In genomic region chr5:57776035-57776434, GRCh38 we compare ENCODE assay signal across 3 cellular contexts.
TF ChIP-seq lines count a peak whose summit lies in the region.

No MANE protein-coding gene starts in this region.

TF ChIP-seq in SK-N-SH treated with all-trans-retinoic acid at 6 μM for 48 hours, 23 proteins besides CTCF, POLR2A, EP300 and RAD21 (continues in another document):
- TF ChIP-seq TSHZ2 (CRISPR knock-in tag; IDR thresholded peaks at IDR 0.05) (no peak), CSDC2 (CRISPR knock-in tag; IDR thresholded peaks at IDR 0.05) (no peak), ZNF565 (CRISPR knock-in tag; conservative IDR thresholded peaks at IDR 0.05; ENCODE audit: low read depth) (no peak), POU6F1 (CRISPR knock-in tag; IDR thresholded peaks at IDR 0.05; ENCODE audit: borderline replicate concordance, low read depth) (no peak), ISL1 (CRISPR knock-in tag; IDR thresholded peaks at IDR 0.05) (no peak), ZFP3 (CRISPR knock-in tag; IDR thresholded peaks at IDR 0.05) (no peak), TCF4 (CRISPR knock-in tag; IDR thresholded peaks at IDR 0.05; ENCODE audit: borderline replicate concordance) (no peak), ZNF70 (CRISPR knock-in tag; IDR thresholded peaks at IDR 0.05) (no peak), TOX (CRISPR knock-in tag; IDR thresholded peaks at IDR 0.05; ENCODE audit: borderline replicate concordance) (no peak), RARB (CRISPR knock-in tag; IDR thresholded peaks at IDR 0.05) (no peak), BACH2 (CRISPR knock-in tag; IDR thresholded peaks at IDR 0.05; ENCODE audit: borderline replicate concordance) (no peak), ZFP30 (CRISPR knock-in tag; IDR thresholded peaks at IDR 0.05) (no peak), ESRRG (CRISPR knock-in tag; IDR thresholded peaks at IDR 0.05) (no peak), GLIS3 (CRISPR knock-in tag; IDR thresholded peaks at IDR 0.05) (no peak)
- TF ChIP-seq, protein P1, sequence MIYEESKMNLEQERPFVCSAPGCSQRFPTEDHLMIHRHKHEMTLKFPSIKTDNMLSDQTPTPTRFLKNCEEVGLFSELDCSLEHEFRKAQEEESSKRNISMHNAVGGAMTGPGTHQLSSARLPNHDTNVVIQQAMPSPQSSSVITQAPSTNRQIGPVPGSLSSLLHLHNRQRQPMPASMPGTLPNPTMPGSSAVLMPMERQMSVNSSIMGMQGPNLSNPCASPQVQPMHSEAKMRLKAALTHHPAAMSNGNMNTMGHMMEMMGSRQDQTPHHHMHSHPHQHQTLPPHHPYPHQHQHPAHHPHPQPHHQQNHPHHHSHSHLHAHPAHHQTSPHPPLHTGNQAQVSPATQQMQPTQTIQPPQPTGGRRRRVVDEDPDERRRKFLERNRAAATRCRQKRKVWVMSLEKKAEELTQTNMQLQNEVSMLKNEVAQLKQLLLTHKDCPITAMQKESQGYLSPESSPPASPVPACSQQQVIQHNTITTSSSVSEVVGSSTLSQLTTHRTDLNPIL (CRISPR knock-in tag; IDR thresholded peaks at IDR 0.05; ENCODE audit: low read depth) = no peak

TF ChIP-seq in SK-N-SH, 30 proteins besides CTCF, POLR2A, EP300 and RAD21 (continued from another document):
- TF ChIP-seq TEAD4 (IDR thresholded peaks at IDR 0.05; ENCODE audit: borderline replicate concordance, insufficient read depth) (no peak), RXRA (IDR thresholded peaks at IDR 0.05; ENCODE audit: borderline replicate concordance, low read depth) (no peak), EZH2phosphoT487 (IDR thresholded peaks at IDR 0.05; ENCODE audit: borderline replicate concordance, low read depth) (no peak)

TF ChIP-seq in liver, 16 proteins besides CTCF, POLR2A, EP300 and RAD21 (continued from another document):
- TF ChIP-seq EGR1 (IDR thresholded peaks at IDR 0.05; ENCODE audit: low read depth in 2 of 2) (no peak), SP1 (IDR thresholded peaks at IDR 0.05) (peak; percentile 12), JUND (IDR thresholded peaks at IDR 0.05) (peak in 1 of 2 donors; percentile 57), REST (IDR thresholded peaks at IDR 0.05) (peak; percentile 59), HNF4A (conservative IDR thresholded peaks at IDR 0.05) (peak; percentile 46 to 68), YY1 (IDR thresholded peaks at IDR 0.05) (peak; percentile 63), RXRA (IDR thresholded peaks at IDR 0.05) (peak in 1 of 2 donors; percentile 56), ATF3 (IDR thresholded peaks at IDR 0.05) (no peak), FOXA1 (IDR thresholded peaks at IDR 0.05) (no peak), TAF1 (conservative IDR thresholded peaks at IDR 0.05) (peak; percentile 28), GABPA (IDR thresholded peaks at IDR 0.05 in 1 of 2, conservative IDR thresholded peaks at IDR 0.05 in 1 of 2) (no peak), FOXA2 (IDR thresholded peaks at IDR 0.05) (peak; percentile 49)
- TF ChIP-seq, protein P2, sequence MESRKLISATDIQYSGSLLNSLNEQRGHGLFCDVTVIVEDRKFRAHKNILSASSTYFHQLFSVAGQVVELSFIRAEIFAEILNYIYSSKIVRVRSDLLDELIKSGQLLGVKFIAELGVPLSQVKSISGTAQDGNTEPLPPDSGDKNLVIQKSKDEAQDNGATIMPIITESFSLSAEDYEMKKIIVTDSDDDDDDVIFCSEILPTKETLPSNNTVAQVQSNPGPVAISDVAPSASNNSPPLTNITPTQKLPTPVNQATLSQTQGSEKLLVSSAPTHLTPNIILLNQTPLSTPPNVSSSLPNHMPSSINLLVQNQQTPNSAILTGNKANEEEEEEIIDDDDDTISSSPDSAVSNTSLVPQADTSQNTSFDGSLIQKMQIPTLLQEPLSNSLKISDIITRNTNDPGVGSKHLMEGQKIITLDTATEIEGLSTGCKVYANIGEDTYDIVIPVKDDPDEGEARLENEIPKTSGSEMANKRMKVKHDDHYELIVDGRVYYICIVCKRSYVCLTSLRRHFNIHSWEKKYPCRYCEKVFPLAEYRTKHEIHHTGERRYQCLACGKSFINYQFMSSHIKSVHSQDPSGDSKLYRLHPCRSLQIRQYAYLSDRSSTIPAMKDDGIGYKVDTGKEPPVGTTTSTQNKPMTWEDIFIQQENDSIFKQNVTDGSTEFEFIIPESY (IDR thresholded peaks at IDR 0.05) = peak; percentile 18
